8 cellular contexts compared by ENCODE assay signal in genomic region chr17:65100316-65101140, GRCh38. TPM values are rescaled to one million over a fixed set of nuclear protein-coding genes. Genes with fewer than 3 reads are reported as not detected.
DNase-seq lines count a peak whose midpoint lies in the region; ATAC-seq and TF ChIP-seq lines count a peak whose summit lies in the region.

No MANE protein-coding gene starts in this region.

- no peak for TF ChIP-seq EP300 in neural cell (conservative IDR thresholded peaks at IDR 0.05; ENCODE audit: poor library complexity, severe bottlenecking)
- TF ChIP-seq EP300 in stomach (IDR thresholded peaks at IDR 0.05) = no peak

- TF ChIP-seq POLR2A in stomach (IDR thresholded peaks at IDR 0.05) = no peak

- no peaks in the 10 kb centered on the region for H3K9me3 Mint-ChIP-seq in activated T-helper 17 cell treated with anti-CD3 and anti-CD28 coated beads, Interleukin-2, amount 50 U/mL, for 72 hours

- no peaks in the 10 kb centered on the region for H3F3A ChIP-seq in neural cell (ENCODE audit: insufficient read depth, low read length, poor library complexity, severe bottlenecking)

- H3K4me1 ChIP-seq in DND-41 (ENCODE audit: insufficient read depth, low read length) (peaks cover 11% of the 10 kb centered on the region), stomach (peaks cover 4 to 45% (median 20%) of the 10 kb centered on the region in 4 donors)

- peak; percentile 88 for ATAC-seq in DND-41 (ENCODE audit: insufficient read depth, low read depth)
- peak; percentile 64 for ATAC-seq in GM21737 (IDR thresholded peaks at IDR 0.05; ENCODE audit: unreplicated experiment)
- peak; percentile 73 for ATAC-seq in activated T-helper 17 cell treated with anti-CD3 and anti-CD28 coated beads, Interleukin-2, amount 50 U/mL, for 72 hours (replicated peaks)

- H3K27ac ChIP-seq in DND-41 (ENCODE audit: low read length) (no peak overlapping the region), KOPT-K1 (ENCODE audit: low read depth, low read length, poor library complexity, severe bottlenecking) (peak overlapping the region; percentile 53), neural cell (ENCODE audit: low read length) (no peak overlapping the region), stomach (peak overlapping the region; percentile 61 to 86 (median 79))

- peak overlapping the region; percentile 85 for H3K4me3 Mint-ChIP-seq in activated T-helper 17 cell treated with anti-CD3 and anti-CD28 coated beads, Interleukin-2, amount 50 U/mL, for 72 hours

- no peaks in the 10 kb centered on the region for H3K27me3 ChIP-seq in DND-41 (ENCODE audit: insufficient read depth, low read length, poor library complexity)
- H3K27me3 ChIP-seq in neural cell (ENCODE audit: insufficient read depth, low read depth, low read length) = no peaks in the 10 kb centered on the region
- H3K27me3 ChIP-seq in stomach = no peaks in the 10 kb centered on the region

- H3K4me2 ChIP-seq in DND-41 (ENCODE audit: insufficient read depth, low read length) = peak overlapping the region; percentile 58
- H3K4me2 ChIP-seq in neural cell (ENCODE audit: low read length) = no peak overlapping the region

- WGBS in stomach, 5 donors = 3 to 5% (median 4%) methylated on average over 33 to 50 of the region's 50 CpGs

- no peaks in the 10 kb centered on the region for H3K27me3 Mint-ChIP-seq in activated T-helper 17 cell treated with anti-CD3 and anti-CD28 coated beads, Interleukin-2, amount 50 U/mL, for 72 hours

- no peaks in the 10 kb centered on the region for H3K36me3 Mint-ChIP-seq in activated T-helper 17 cell treated with anti-CD3 and anti-CD28 coated beads, Interleukin-2, amount 50 U/mL, for 72 hours (ENCODE audit: low read depth)

- DNase-seq in DND-41 = peak; percentile 73
- peak; percentile 95 for DNase-seq in RPMI8226
- DNase-seq in fibroblast of the conjunctiva (ENCODE audit: low read depth) = peak; percentile 59
- DNase-seq in stomach = peak; percentile 91

- H3K9ac ChIP-seq in DND-41 (ENCODE audit: low read depth, low read length) = 0 out of 2 replicates have a peak overlapping the region, but pooled peaks have one; percentile 25
- H3K9ac ChIP-seq in neural cell (ENCODE audit: low read length) = no peak overlapping the region

- no peaks in the 10 kb centered on the region for H3K79me2 ChIP-seq in DND-41 (ENCODE audit: insufficient read depth, low read length)
- no peaks in the 10 kb centered on the region for H3K79me2 ChIP-seq in neural cell (replicated peaks; ENCODE audit: insufficient read depth, low read length)

- TF ChIP-seq CTCF in DND-41 (IDR thresholded peaks at IDR 0.05; ENCODE audit: borderline replicate concordance, extremely low read depth, low read length, poor library complexity, severe bottlenecking) (peak; percentile 84), neural cell (IDR thresholded peaks at IDR 0.05; ENCODE audit: poor library complexity, severe bottlenecking) (peak; percentile 64), stomach (IDR thresholded peaks at IDR 0.05) (peak in 5 of 7 experiments; percentile 86 to 98 (median 95))

- H3K36me3 ChIP-seq in DND-41 (ENCODE audit: insufficient read depth, low read length) (no peaks in the 10 kb centered on the region), KOPT-K1 (ENCODE audit: insufficient read depth, low read length) (no peaks in the 10 kb centered on the region), neural cell (ENCODE audit: insufficient read depth, low read length) (no peaks in the 10 kb centered on the region), stomach (no peaks in the 10 kb centered on the region)

- TF ChIP-seq RAD21 in neural cell (conservative IDR thresholded peaks at IDR 0.05) = no peak

- H3K9me3 ChIP-seq in DND-41 (ENCODE audit: insufficient read depth, low read length, severe bottlenecking) = no peaks in the 10 kb centered on the region
- H3K9me3 ChIP-seq in KOPT-K1 (ENCODE audit: insufficient read depth, low read length, poor library complexity, severe bottlenecking) = no peaks in the 10 kb centered on the region
- H3K9me3 ChIP-seq in neural cell (ENCODE audit: low read length) = no peaks in the 10 kb centered on the region
- H3K9me3 ChIP-seq in stomach = no peaks in the 10 kb centered on the region

- H3K4me3 ChIP-seq in DND-41 (ENCODE audit: low read depth in 1 of 2, low read length in 2 of 2) (peak overlapping the region in 1 of 2 experiments; percentile 28; a peak in 2 of 4 replicates), neural cell (ENCODE audit: low read length) (peak overlapping the region; percentile 54), stomach (peak overlapping the region; percentile 47 to 56 (median 54))

- peak overlapping the region; percentile 52 for H2AFZ ChIP-seq in DND-41 (ENCODE audit: low read depth, low read length)
- no peak overlapping the region for H2AFZ ChIP-seq in neural cell (ENCODE audit: low read depth, low read length)

- H3K4me1 Mint-ChIP-seq in activated T-helper 17 cell treated with anti-CD3 and anti-CD28 coated beads, Interleukin-2, amount 50 U/mL, for 72 hours = peaks cover 21% of the 10 kb centered on the region

- no peaks in the 10 kb centered on the region for H3K9me2 ChIP-seq in neural cell (ENCODE audit: insufficient read depth, low read length)

- intact Hi-C loops in stomach (cut with DNase I; ENCODE audit: low total_unique reads) = no loop called here

- H4K20me1 ChIP-seq in DND-41 (ENCODE audit: insufficient read depth, low read length) (no peaks in the 10 kb centered on the region), neural cell (ENCODE audit: insufficient read depth) (no peaks in the 10 kb centered on the region)

- H3K27ac Mint-ChIP-seq in activated T-helper 17 cell treated with anti-CD3 and anti-CD28 coated beads, Interleukin-2, amount 50 U/mL, for 72 hours = peak overlapping the region; percentile 90

TF ChIP-seq in neural cell, 6 proteins besides CTCF, POLR2A, EP300 and RAD21:
- TF ChIP-seq MXI1 (conservative IDR thresholded peaks at IDR 0.05; ENCODE audit: poor library complexity, severe bottlenecking) (no peak), TAF1 (IDR thresholded peaks at IDR 0.05; ENCODE audit: low read depth) (no peak), REST (IDR thresholded peaks at IDR 0.05; ENCODE audit: borderline replicate concordance) (no peak), SMC3 (conservative IDR thresholded peaks at IDR 0.05; ENCODE audit: poor library complexity) (no peak), POLR2AphosphoS5 (IDR thresholded peaks at IDR 0.05) (no peak), EZH2 (IDR thresholded peaks at IDR 0.05; ENCODE audit: borderline replicate concordance, insufficient read depth, low read length, poor library complexity, severe bottlenecking) (no peak)

RNA-seq across cellular contexts. Expression of gene RGS9, which starts 36.6 kb away (rescaled TPM):
- 1 to 10 TPM; 5.1 to 7.5 TPM for total RNA-seq in activated T-helper 17 cell treated with anti-CD3 and anti-CD28 coated beads, Interleukin-2, amount 50 U/mL, for 72 hours
- polyA plus RNA-seq in neural cell (6.8 and 8.0 TPM in 2 replicates), stomach (1 to 10 TPM; 3.1 to 9.0 (median 4.5) TPM)
- 5.0 and 5.1 TPM in 2 replicates for polyA minus RNA-seq in neural cell
- total RNA-seq in stomach = 10 to 100 TPM in 3 of 5 donors, 1 to 10 TPM in 2; 1.2 to 16.1 (median 13.4) TPM

RNA-seq across cellular contexts. Expression of gene GNA13, which starts 44.0 kb away (rescaled TPM):
- total RNA-seq in activated T-helper 17 cell treated with anti-CD3 and anti-CD28 coated beads, Interleukin-2, amount 50 U/mL, for 72 hours = 10 to 100 TPM; 63.9 to 65.1 TPM
- 47.3 and 58.9 TPM in 2 replicates for polyA plus RNA-seq in neural cell
- polyA minus RNA-seq in neural cell = 130 and 154 TPM in 2 replicates
- total RNA-seq in stomach = 10 to 100 TPM; 36.2 to 90.6 (median 45.8) TPM
- polyA plus RNA-seq in stomach = 10 to 100 TPM; 10.6 to 26.7 (median 17.5) TPM

Comparison
In these comparisons a context has a peak if more than half of its experiments do, and no peak if none do; other contexts are left out.
1. H3K27ac ChIP-seq: peak in KOPT-K1 (single experiment) and stomach (5 of 5); none in DND-41 (single experiment) and neural cell (single experiment).
2. Peak in every context shown above with its lines, with median percentiles within 50 percentile points of each other: ATAC-seq, DNase-seq and CTCF ChIP-seq.